Comparison of ENCODE assay signal across 18 cellular contexts in the genomic region with DNA sequence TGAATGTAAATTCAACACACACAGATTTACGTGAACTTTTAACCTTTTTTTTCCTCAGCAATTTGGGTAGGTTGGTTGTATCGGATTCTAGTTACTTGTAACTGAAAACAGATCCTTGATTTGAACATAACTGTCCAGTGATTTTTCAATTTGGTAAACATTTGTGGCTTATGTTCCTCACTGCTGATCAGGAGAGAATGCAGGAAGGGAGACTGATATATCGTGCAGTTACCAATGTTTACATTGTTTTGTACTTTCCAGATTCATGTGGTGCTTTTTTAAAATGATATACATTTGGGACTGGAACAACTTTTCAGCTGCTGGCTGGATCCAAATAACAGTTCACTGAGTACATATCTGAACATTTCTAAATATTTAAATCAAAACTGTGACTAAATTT.
"Had no signal": no experiment of that assay in that cellular context is flagged by ENCODE, and none has a peak within 500 bp of the region (broad histone marks: within the 10 kb centered on the region; RNA-seq: fewer than 3 reads in every experiment).

No MANE protein-coding gene starts in this region.

- ATAC-seq: activated CD4-positive, CD25-positive, alpha-beta regulatory T cell treated with anti-CD3 and anti-CD28 coated beads, Interleukin-2, amount 50 U/mL, for 24 hours; activated T-cell treated with anti-CD3 and anti-CD28 coated beads, Interleukin-2, amount 50 U/mL, for 4 hours; left cardiac atrium; naive thymus-derived CD4-positive, alpha-beta T cell; right cardiac atrium; stimulated activated memory B cell treated with anti-CD40 and anti-IgM and Interleukin-4, amounts not matched to agents 10 μg/mL and 1 μg/mL and 100 μg/mL, for 72 hours had no signal

- H3K36me3 ChIP-seq: colonic mucosa, neutrophil, spleen, tibial artery had no signal

- H3K27ac Mint-ChIP-seq: activated naive CD8-positive, alpha-beta T cell treated with anti-CD3 and anti-CD28 coated beads, Interleukin-2, amount 10 ng/mL, durations not matched to agents 7 days and 5 days; immature natural killer cell; naive thymus-derived CD4-positive, alpha-beta T cell; progenitor cell of endocrine pancreas; stimulated activated memory B cell treated with anti-CD40 and anti-IgM and Interleukin-4, amounts not matched to agents 10 μg/mL and 1 μg/mL and 100 μg/mL, for 72 hours had no signal

- DNase-seq: activated effector memory CD4-positive, alpha-beta T cell treated with anti-CD3 and anti-CD28 coated beads, Interleukin-2, amount 50 U/mL, for 16 hours; activated naive CD8-positive, alpha-beta T cell treated with anti-CD3 and anti-CD28 coated beads, Interleukin-2, amount 10 ng/mL, durations not matched to agents 7 days and 5 days; activated T-cell treated with anti-CD3 and anti-CD28 coated beads, Interleukin-2, amount 50 U/mL, for 4 hours; colonic mucosa; effector CD8-positive, alpha-beta T cell; glutamatergic neuron; immature natural killer cell; left cardiac atrium; naive thymus-derived CD4-positive, alpha-beta T cell; right cardiac atrium; spleen; stimulated activated CD4-positive, alpha-beta T cell treated with anti-CD3 and anti-CD28 coated beads, Interleukin-1b, Interleukin-23, amount 100 ng/mL, for 48 hours; tibial artery had no signal

- H3K27me3 Mint-ChIP-seq: activated naive CD8-positive, alpha-beta T cell treated with anti-CD3 and anti-CD28 coated beads, Interleukin-2, amount 10 ng/mL, durations not matched to agents 7 days and 5 days; naive thymus-derived CD4-positive, alpha-beta T cell; progenitor cell of endocrine pancreas; stimulated activated memory B cell treated with anti-CD40 and anti-IgM and Interleukin-4, amounts not matched to agents 10 μg/mL and 1 μg/mL and 100 μg/mL, for 72 hours had no signal

- H3K9me3 ChIP-seq: colonic mucosa, neutrophil, spleen, tibial artery had no signal

- H3K4me1 ChIP-seq: colonic mucosa had no signal

- H3K27ac ChIP-seq: colonic mucosa, neutrophil, spleen, tibial artery had no signal

- H3K4me3 Mint-ChIP-seq: activated naive CD8-positive, alpha-beta T cell treated with anti-CD3 and anti-CD28 coated beads, Interleukin-2, amount 10 ng/mL, durations not matched to agents 7 days and 5 days; activated T-cell treated with anti-CD3 and anti-CD28 coated beads, Interleukin-2, amount 50 U/mL, for 4 hours; immature natural killer cell; naive thymus-derived CD4-positive, alpha-beta T cell; stimulated activated memory B cell treated with anti-CD40 and anti-IgM and Interleukin-4, amounts not matched to agents 10 μg/mL and 1 μg/mL and 100 μg/mL, for 72 hours had no signal

- H3K9me3 Mint-ChIP-seq: activated T-cell treated with anti-CD3 and anti-CD28 coated beads, Interleukin-2, amount 50 U/mL, for 4 hours; immature natural killer cell; naive thymus-derived CD4-positive, alpha-beta T cell; stimulated activated memory B cell treated with anti-CD40 and anti-IgM and Interleukin-4, amounts not matched to agents 10 μg/mL and 1 μg/mL and 100 μg/mL, for 72 hours had no signal

- H3K4me3 ChIP-seq: colonic mucosa, lung, spleen, tibial artery had no signal

- H3K27me3 ChIP-seq: colonic mucosa, spleen, tibial artery had no signal
